Comparison of ENCODE assay signal across 10 cellular contexts in genomic region chr20:2814587-2815051, GRCh38. TPM values are rescaled to one million over a fixed set of nuclear protein-coding genes. Genes with fewer than 3 reads are reported as not detected.
DNase-seq lines count a peak whose midpoint lies in the region; ATAC-seq, FAIRE-seq and TF ChIP-seq lines count a peak whose summit lies in the region.
"Had no signal": no experiment of that assay in that cellular context is flagged by ENCODE, and none has a peak within 500 bp of the region (broad histone marks: within the 10 kb centered on the region; RNA-seq: fewer than 3 reads in every experiment).

A gene with protein sequence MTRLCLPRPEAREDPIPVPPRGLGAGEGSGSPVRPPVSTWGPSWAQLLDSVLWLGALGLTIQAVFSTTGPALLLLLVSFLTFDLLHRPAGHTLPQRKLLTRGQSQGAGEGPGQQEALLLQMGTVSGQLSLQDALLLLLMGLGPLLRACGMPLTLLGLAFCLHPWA (plus strand): TSS chr20:2814987. CDS start chr20:2815185, 198 bp downstream.

- no peak within 1 kb of the TSS for H3K4me3 ChIP-seq in H7 (ENCODE audit: insufficient read depth, low read depth, low read length)
- H3K4me3 ChIP-seq in fibroblast of the aortic adventitia (ENCODE audit: low read depth, low read length) = no peak within 1 kb of the TSS
- no peak within 1 kb of the TSS for H3K4me3 ChIP-seq in skeletal muscle satellite cell (ENCODE audit: low read length)
- H3K4me3 ChIP-seq in small intestine (ENCODE audit: low read depth in 1 of 2, low read length in 2 of 2) = no peak within 1 kb of the TSS

- H3K27ac ChIP-seq in small intestine (ENCODE audit: low read depth in 1 of 2, low read length in 1 of 2) = peak within 1 kb of the TSS in 1 of 2 donors; percentile 24

- FAIRE-seq in small intestine (lab: Jason Lieb, UNC) = no peak

- H3K27ac Mint-ChIP-seq in stimulated activated memory B cell treated with anti-CD40 and anti-IgM and Interleukin-4, amounts not matched to agents 10 μg/mL and 1 μg/mL and 100 μg/mL, for 72 hours = no peak within 1 kb of the TSS

- ATAC-seq in stimulated activated memory B cell treated with anti-CD40 and anti-IgM and Interleukin-4, amounts not matched to agents 10 μg/mL and 1 μg/mL and 100 μg/mL, for 72 hours = no peak
- ATAC-seq: stimulated activated naive CD8-positive, alpha-beta T cell treated with anti-CD3 and anti-CD28 coated beads, Interleukin-15, Interleukin-2, amounts not matched to agents 100 U/mL and 50 U/mL, for 24 hours had no signal

- DNase-seq in H7 (peak; percentile 33), SK-MEL-5 (ENCODE audit: low read depth, low spot score) (peak; percentile 86), fibroblast of the aortic adventitia (ENCODE audit: low read depth) (peak; percentile 99), NCI-H510A (lab: John Stamatoyannopoulos, UW) (no peak), small intestine (no peak), HEK293T (ENCODE audit: extremely low spot score) (no peak)
- DNase-seq: stimulated activated naive CD8-positive, alpha-beta T cell treated with anti-CD3 and anti-CD28 coated beads, Interleukin-15, Interleukin-2, amounts not matched to agents 100 U/mL and 50 U/mL, for 24 hours had no signal

- H3K9me3 Mint-ChIP-seq in stimulated activated memory B cell treated with anti-CD40 and anti-IgM and Interleukin-4, amounts not matched to agents 10 μg/mL and 1 μg/mL and 100 μg/mL, for 72 hours = peaks cover 7% of the 10 kb centered on the region

- peaks cover 89% of the 10 kb centered on the region for H3K27me3 Mint-ChIP-seq in stimulated activated memory B cell treated with anti-CD40 and anti-IgM and Interleukin-4, amounts not matched to agents 10 μg/mL and 1 μg/mL and 100 μg/mL, for 72 hours

- no peaks in the 10 kb centered on the region for H3K9me3 ChIP-seq in skeletal muscle satellite cell (replicated peaks; ENCODE audit: low read length)
- no peaks in the 10 kb centered on the region for H3K9me3 ChIP-seq in small intestine (ENCODE audit: control insufficient read depth, low read depth)

- H3K4me1 ChIP-seq in skeletal muscle satellite cell (ENCODE audit: control insufficient read depth, insufficient read depth, low read length) (peaks cover 19% of the 10 kb centered on the region), small intestine (ENCODE audit: control insufficient read depth in 2 of 2, insufficient read depth in 1 of 2, low read depth in 1 of 2, low read length in 1 of 2) (no peaks in the 10 kb centered on the region)

- H3K27me3 ChIP-seq in H7 (ENCODE audit: control insufficient read depth, insufficient read depth, low read length) (peaks cover 6% of the 10 kb centered on the region), skeletal muscle satellite cell (ENCODE audit: control insufficient read depth, insufficient read depth, low read length) (peaks cover 10% of the 10 kb centered on the region), small intestine (ENCODE audit: control insufficient read depth in 2 of 2, insufficient read depth in 2 of 2, low read length in 2 of 2) (no peaks in the 10 kb centered on the region)

- no peaks in the 10 kb centered on the region for H3K4me1 Mint-ChIP-seq in stimulated activated memory B cell treated with anti-CD40 and anti-IgM and Interleukin-4, amounts not matched to agents 10 μg/mL and 1 μg/mL and 100 μg/mL, for 72 hours

- 30 to 39% (median 32%) methylated on average over 5 of the region's 5 CpGs for WGBS in small intestine, 3 donors

- H3K4me2 ChIP-seq in skeletal muscle satellite cell (ENCODE audit: low read length) = peak within 1 kb of the TSS; percentile 54

- TF ChIP-seq CTCF in fibroblast of the aortic adventitia (IDR thresholded peaks at IDR 0.05; ENCODE audit: insufficient read depth, low read length) = no peak

- no peak within 1 kb of the TSS for H3K4me3 Mint-ChIP-seq in stimulated activated memory B cell treated with anti-CD40 and anti-IgM and Interleukin-4, amounts not matched to agents 10 μg/mL and 1 μg/mL and 100 μg/mL, for 72 hours

- POLR2A ChIA-PET in HEK293T (lab: Yijun Ruan, JAX) = no interaction called here

- CTCF ChIA-PET in HEK293T (lab: Yijun Ruan, JAX) = interaction anchor here (1.0 kb wide), 1 partner anchor 58 kb away, joined by 3 read pairs; no protein-coding TSS in a partner anchor

- no peak within 1 kb of the TSS for H3K9ac ChIP-seq in skeletal muscle satellite cell (ENCODE audit: low read depth, low read length)

- H3K36me3 Mint-ChIP-seq in stimulated activated memory B cell treated with anti-CD40 and anti-IgM and Interleukin-4, amounts not matched to agents 10 μg/mL and 1 μg/mL and 100 μg/mL, for 72 hours = no peaks in the 10 kb centered on the region

- H3K36me3 ChIP-seq in H7 (replicated peaks; ENCODE audit: control insufficient read depth, insufficient read depth, low read length) (no peaks in the 10 kb centered on the region), skeletal muscle satellite cell (ENCODE audit: insufficient read depth, low read length) (no peaks in the 10 kb centered on the region), small intestine (ENCODE audit: control insufficient read depth in 2 of 2, insufficient read depth in 2 of 2, low read length in 2 of 2) (no peaks in the 10 kb centered on the region)

- in situ Hi-C loops in SK-MEL-5 (cut with HindIII; ENCODE audit: low pct_unique_long_range_greater_than_20kb, low sequenced_read_pairs) = no loop called here

TF ChIP-seq in HEK293T, 16 proteins besides CTCF, POLR2A, EP300 and RAD21:
- TF ChIP-seq PKNOX1 (IDR thresholded peaks at IDR 0.05) (no peak), TARDBP (IDR thresholded peaks at IDR 0.05) (no peak), ARNT (IDR thresholded peaks at IDR 0.05) (no peak), LEF1 (IDR thresholded peaks at IDR 0.05; ENCODE audit: borderline replicate concordance) (no peak), SUZ12 (IDR thresholded peaks at IDR 0.05) (no peak), FOXA1 (IDR thresholded peaks at IDR 0.05) (no peak), NFRKB (IDR thresholded peaks at IDR 0.05) (no peak), CTBP1 (IDR thresholded peaks at IDR 0.05; ENCODE audit: borderline replicate concordance) (no peak), SP1 (IDR thresholded peaks at IDR 0.05) (no peak), ZNF384 (IDR thresholded peaks at IDR 0.05) (no peak)

RNA-seq across cellular contexts. Expression of the gene that starts here (rescaled TPM):
- total RNA-seq in H7 (2014; rRNA removed; shearing (Covaris generic)) = not detected in 2 replicates
- 0.88 TPM in 1 of 2 replicates, not detected in the other for total RNA-seq in SK-MEL-5 (2014; rRNA removed; shearing (Covaris generic))
- not detected in 2 replicates for polyA plus RNA-seq in SK-MEL-5 (2015; cell fraction: cytosol; rRNA removed)
- not detected in 2 replicates for polyA plus RNA-seq in SK-MEL-5 (2015; cell fraction: nucleus; rRNA removed)
- total RNA-seq in fibroblast of the aortic adventitia (ENCODE audit: low replicate concordance) = not detected in 2 replicates
- total RNA-seq in skeletal muscle satellite cell (2012; rRNA removed) = not detected in 2 replicates
- not detected for polyA plus RNA-seq in small intestine
- total RNA-seq: mononuclear cell had no signal

Comparison
In these comparisons a context has a peak if more than half of its experiments do, and no peak if none do; other contexts are left out.
1. Peak in DNase-seq in H7; RNA of the gene not detected or under 1 TPM.
2. Peak in DNase-seq in SK-MEL-5; RNA of the gene not detected or under 1 TPM.
3. Peak in DNase-seq in fibroblast of the aortic adventitia; RNA of the gene not detected or under 1 TPM.